ENCODE assay signal across 16 cellular contexts in genomic region chr1:108852141-108852540, GRCh38. TPM values are rescaled to one million over a fixed set of nuclear protein-coding genes. Genes with fewer than 3 reads are reported as not detected.
DNase-seq lines count a peak whose midpoint lies in the region; ATAC-seq and TF ChIP-seq lines count a peak whose summit lies in the region.
"Had no signal": no experiment of that assay in that cellular context is flagged by ENCODE, and none has a peak within 500 bp of the region (broad histone marks: within the 10 kb centered on the region; RNA-seq: fewer than 3 reads in every experiment).

No MANE protein-coding gene starts in this region.

- H3K9me3 Mint-ChIP-seq in dendritic cell treated with granulocyte-macrophage colony-stimulating factor and Interleukin-4, amounts not matched to agents 40 ng/mL and 50 ng/mL, for 4 days: no peaks in the 10 kb centered on the region
- peaks cover 0 to 2% (median 0%) of the 10 kb centered on the region in 11 donors for H3K9me3 Mint-ChIP-seq in naive thymus-derived CD4-positive, alpha-beta T cell
- H3K9me3 Mint-ChIP-seq: activated T-helper 17 cell treated with anti-CD3 and anti-CD28 coated beads, Interleukin-2, amount 50 U/mL, for 72 hours had no signal

- no peaks in the 10 kb centered on the region for H3K36me3 ChIP-seq in naive thymus-derived CD4-positive, alpha-beta T cell (ENCODE audit: control insufficient read depth in 2 of 3, insufficient read depth in 3 of 3, low read length in 3 of 3)
- no peaks in the 10 kb centered on the region for H3K36me3 ChIP-seq in tibial nerve
- H3K36me3 ChIP-seq: MG63, thyroid gland had no signal

- intact Hi-C loops in Right ventricle myocardium superior (cut with DNase I): no loop called here
- intact Hi-C loops in cardiac septum (cut with DNase I): no loop called here
- intact Hi-C loops in dendritic cell treated with granulocyte-macrophage colony-stimulating factor and Interleukin-4, amounts not matched to agents 40 ng/mL and 50 ng/mL, for 4 days (cut with micrococcal nuclease): no loop called here
- intact Hi-C loops in naive thymus-derived CD4-positive, alpha-beta T cell (cut with micrococcal nuclease): no loop called here

- POLR2A ChIA-PET in naive thymus-derived CD4-positive, alpha-beta T cell (lab: Charles Lee): no interaction called here

- no peak for TF ChIP-seq POLR2A in tibial nerve (IDR thresholded peaks at IDR 0.05)

- H3K27me3 ChIP-seq in naive thymus-derived CD4-positive, alpha-beta T cell (ENCODE audit: control insufficient read depth in 2 of 2, insufficient read depth in 2 of 2, low read length in 2 of 2): no peaks in the 10 kb centered on the region
- H3K27me3 ChIP-seq in tibial nerve: no peaks in the 10 kb centered on the region
- H3K27me3 ChIP-seq: MG63, thyroid gland had no signal

- H3K4me3 Mint-ChIP-seq in dendritic cell treated with granulocyte-macrophage colony-stimulating factor and Interleukin-4, amounts not matched to agents 40 ng/mL and 50 ng/mL, for 4 days: peak overlapping the region; percentile 13
- H3K4me3 Mint-ChIP-seq in naive thymus-derived CD4-positive, alpha-beta T cell: peak overlapping the region in 1 of 10 donors; percentile 40
- H3K4me3 Mint-ChIP-seq: activated T-helper 17 cell treated with anti-CD3 and anti-CD28 coated beads, Interleukin-2, amount 50 U/mL, for 72 hours had no signal

- 7 to 10% methylated on average over 4 of the region's 4 CpGs for WGBS in tibial nerve, 2 donors

- H3K27ac Mint-ChIP-seq in dendritic cell treated with granulocyte-macrophage colony-stimulating factor and Interleukin-4, amounts not matched to agents 40 ng/mL and 50 ng/mL, for 4 days: no peak overlapping the region
- H3K27ac Mint-ChIP-seq in naive thymus-derived CD4-positive, alpha-beta T cell: no peak overlapping the region

- H3K9me3 ChIP-seq in naive thymus-derived CD4-positive, alpha-beta T cell (ENCODE audit: control insufficient read depth in 2 of 3, low read length in 3 of 3): no peaks in the 10 kb centered on the region
- H3K9me3 ChIP-seq in tibial nerve: no peaks in the 10 kb centered on the region
- H3K9me3 ChIP-seq: MG63, thyroid gland had no signal

- no peak overlapping the region for H3K4me3 ChIP-seq in naive thymus-derived CD4-positive, alpha-beta T cell (ENCODE audit: low read length)
- peak overlapping the region in 2 of 4 donors; percentile 11 to 12 for H3K4me3 ChIP-seq in tibial nerve
- H3K4me3 ChIP-seq: MG63, thyroid gland had no signal

- DNase-seq in Right ventricle myocardium superior (no peak), cardiac septum (ENCODE audit: low spot score) (no peak), tibial nerve (ENCODE audit: low spot score in 2 of 2) (peak in 1 of 2 donors; percentile 20)
- DNase-seq in naive thymus-derived CD4-positive, alpha-beta T cell: no peak
- DNase-seq: activated CD4-positive, alpha-beta T cell treated with anti-CD3 and anti-CD28 coated beads for 48 hours; MG63; NCI-H2171 treated with DMSO at 0.1 percent for 48 hours; NK-92 treated with Interleukin-12 subunit alpha and Interleukin-12 subunit beta, amount 100 ng/mL, for 24 hours; SHP77; T1000; thyroid gland had no signal

- peak; percentile 55 for ATAC-seq in Right ventricle myocardium superior (ENCODE audit: poor library complexity)
- peak; percentile 4 for ATAC-seq in naive thymus-derived CD4-positive, alpha-beta T cell
- ATAC-seq in HG03139 (IDR thresholded peaks at IDR 0.05; ENCODE audit: unreplicated experiment): no peak
- ATAC-seq in HG03521 (IDR thresholded peaks at IDR 0.05; ENCODE audit: unreplicated experiment): no peak
- no peak for ATAC-seq in GM18502 (IDR thresholded peaks at IDR 0.05; ENCODE audit: poor library complexity, unreplicated experiment)
- ATAC-seq: activated T-helper 17 cell treated with anti-CD3 and anti-CD28 coated beads, Interleukin-2, amount 50 U/mL, for 72 hours had no signal

- H3K27ac ChIP-seq in naive thymus-derived CD4-positive, alpha-beta T cell (ENCODE audit: low read depth, low read length): no peak overlapping the region
- H3K27ac ChIP-seq in tibial nerve: peak overlapping the region; percentile 5 to 85 (median 61)
- H3K27ac ChIP-seq: thyroid gland had no signal

- CTCF ChIA-PET in naive thymus-derived CD4-positive, alpha-beta T cell (lab: Charles Lee): interaction anchor here (1.5 kb wide), 1 partner anchor 23 kb away, joined by 5 read pairs; no protein-coding TSS in a partner anchor

- no peak for TF ChIP-seq CTCF in tibial nerve (IDR thresholded peaks at IDR 0.05)

- no peaks in the 10 kb centered on the region for H3K27me3 Mint-ChIP-seq in dendritic cell treated with granulocyte-macrophage colony-stimulating factor and Interleukin-4, amounts not matched to agents 40 ng/mL and 50 ng/mL, for 4 days
- H3K27me3 Mint-ChIP-seq in naive thymus-derived CD4-positive, alpha-beta T cell: peaks cover 7 to 42% (median 19%) of the 10 kb centered on the region in 5 donors

- peak in 1 of 2 donors; percentile 46 for TF ChIP-seq EP300 in tibial nerve (IDR thresholded peaks at IDR 0.05)

- no peaks in the 10 kb centered on the region for H3K4me1 ChIP-seq in naive thymus-derived CD4-positive, alpha-beta T cell (ENCODE audit: control insufficient read depth in 2 of 2, insufficient read depth in 2 of 2, low read length in 2 of 2)
- peaks cover 0 to 38% (median 13%) of the 10 kb centered on the region in 4 donors for H3K4me1 ChIP-seq in tibial nerve
- H3K4me1 ChIP-seq: thyroid gland had no signal

- H3K36me3 Mint-ChIP-seq in dendritic cell treated with granulocyte-macrophage colony-stimulating factor and Interleukin-4, amounts not matched to agents 40 ng/mL and 50 ng/mL, for 4 days (ENCODE audit: low read depth): no peaks in the 10 kb centered on the region
- peaks cover 0 to 3% (median 0%) of the 10 kb centered on the region in 5 donors for H3K36me3 Mint-ChIP-seq in naive thymus-derived CD4-positive, alpha-beta T cell

- H3K4me1 Mint-ChIP-seq in dendritic cell treated with granulocyte-macrophage colony-stimulating factor and Interleukin-4, amounts not matched to agents 40 ng/mL and 50 ng/mL, for 4 days (ENCODE audit: low read depth): peaks cover 20% of the 10 kb centered on the region
- H3K4me1 Mint-ChIP-seq in naive thymus-derived CD4-positive, alpha-beta T cell: peaks cover 4 to 16% (median 7%) of the 10 kb centered on the region in 7 donors
- H3K4me1 Mint-ChIP-seq: activated T-helper 17 cell treated with anti-CD3 and anti-CD28 coated beads, Interleukin-2, amount 50 U/mL, for 72 hours had no signal

RNA-seq across cellular contexts. Expression of gene AKNAD1, which starts 4.8 kb away (rescaled TPM):
- not detected for total RNA-seq in Right ventricle myocardium superior
- total RNA-seq in cardiac septum: not detected
- total RNA-seq in naive thymus-derived CD4-positive, alpha-beta T cell: not detected
- polyA plus RNA-seq in naive thymus-derived CD4-positive, alpha-beta T cell: not detected
- 1 to 10 TPM in 2 of 4 donors, under 1 TPM in 1, not detected in 1; 0.44 to 5.5 (median 4.6) TPM for total RNA-seq in tibial nerve
- total RNA-seq: activated T-helper 17 cell treated with anti-CD3 and anti-CD28 coated beads, Interleukin-2, amount 50 U/mL, for 72 hours had no signal

RNA-seq across cellular contexts. Expression of gene GPSM2, which starts 24.6 kb away (rescaled TPM):
- 7.0 TPM for total RNA-seq in Right ventricle myocardium superior
- 0.92 TPM for total RNA-seq in cardiac septum
- total RNA-seq in naive thymus-derived CD4-positive, alpha-beta T cell: 10 to 100 TPM in 1 of 5 experiments, 1 to 10 TPM in 1, under 1 TPM in 3; 0.38 to 24.7 (median 0.41) TPM
- 1 to 10 TPM in 1 of 2 donors, under 1 TPM in 1; 0.15 to 1.5 TPM for polyA plus RNA-seq in naive thymus-derived CD4-positive, alpha-beta T cell
- total RNA-seq in tibial nerve: 10 to 100 TPM; 31.2 to 72.2 (median 45.7) TPM

Comparison
In these comparisons a context has a peak if more than half of its experiments do, and no peak if none do; other contexts are left out.
1. ATAC-seq: peak in Right ventricle myocardium superior (single experiment) and naive thymus-derived CD4-positive, alpha-beta T cell (single experiment); none in HG03139 (single experiment), HG03521 (single experiment) and GM18502 (single experiment).